Comparison of ENCODE assay signal across 8 cellular contexts in genomic region chr15:90249123-90249863, GRCh38. TPM values are rescaled to one million over a fixed set of nuclear protein-coding genes. Genes with fewer than 3 reads are reported as not detected.
A peak's percentile ranks its signal among the peaks of the same experiment; 100 is the strongest.
DNase-seq lines count a peak whose midpoint lies in the region; ATAC-seq and TF ChIP-seq lines count a peak whose summit lies in the region.

TSS of gene TTLL13 (plus strand) at chr15:90249556. CDS start at chr15:90250631, 1,075 bp downstream.

- H2BK5ac ChIP-seq in mesendoderm (ENCODE audit: low read length), result no peak within 1 kb of the TSS

- H3K27ac ChIP-seq in mesendoderm (ENCODE audit: low read depth, low read length), result no peak within 1 kb of the TSS

- H3K18ac ChIP-seq in mesendoderm (ENCODE audit: low read length), result no peak within 1 kb of the TSS

- no peaks in the 10 kb centered on the region for H3K79me1 ChIP-seq in mesendoderm (ENCODE audit: low read length)

- H3K79me2 ChIP-seq in mesendoderm (ENCODE audit: control insufficient read depth, insufficient read depth, low read length), result no peaks in the 10 kb centered on the region

- no peak within 1 kb of the TSS for H4K5ac ChIP-seq in mesendoderm (ENCODE audit: low read length)

- no peak within 1 kb of the TSS for H2AK5ac ChIP-seq in mesendoderm (ENCODE audit: low read length)

- no CpG with 5 or more reads among the region's 45 CpGs for WGBS in mesendoderm (ENCODE audit: extremely low coverage, insufficient coverage, low lambda C conversion rate)

- H3K9ac ChIP-seq in endocrine pancreas (ENCODE audit: control insufficient read depth, insufficient read depth, low read length), result peak within 1 kb of the TSS; percentile 44
- H3K9ac ChIP-seq in mesendoderm (ENCODE audit: low read length), result peak within 1 kb of the TSS; percentile 68

- H3K4me3 ChIP-seq in GM06990 (replicated peaks; ENCODE audit: low read depth, low read length), result peak within 1 kb of the TSS; percentile 64
- H3K4me3 ChIP-seq in endocrine pancreas (ENCODE audit: control insufficient read depth, insufficient read depth, low read length), result no peak within 1 kb of the TSS
- H3K4me3 ChIP-seq in mesendoderm (ENCODE audit: low read length), result peak within 1 kb of the TSS; percentile 59

- DNase-seq in GM06990 (ENCODE audit: extremely low read depth, insufficient read length) (peak; percentile 75), NCI-H82 (lab: John Stamatoyannopoulos, UW) (peak; percentile 95), mesendoderm (peak; percentile 96)
- peak; percentile 65 for DNase-seq in activated CD8-positive, alpha-beta memory T cell treated with anti-CD3 and anti-CD28 coated beads, Interleukin-2, amount 50 U/mL, for 24 hours (ENCODE audit: extremely low read depth)
- DNase-seq in stimulated activated CD8-positive, alpha-beta memory T cell treated with anti-CD3 and anti-CD28 coated beads, Interleukin-12 subunit alpha, Interleukin-12 subunit beta, amount 100 ng/mL, for 1 hour (ENCODE audit: low read depth), result peak; percentile 62

- no peaks in the 10 kb centered on the region for H3K9me3 ChIP-seq in endocrine pancreas (ENCODE audit: control insufficient read depth, low read length)

- no peak within 1 kb of the TSS for H2BK120ac ChIP-seq in mesendoderm (ENCODE audit: low read depth, low read length)

- no peak within 1 kb of the TSS for H4K8ac ChIP-seq in mesendoderm (ENCODE audit: low read depth, low read length)

- no peak within 1 kb of the TSS for H3K23ac ChIP-seq in mesendoderm (ENCODE audit: low read length)

- H3K36me3 ChIP-seq in GM06990 (ENCODE audit: control insufficient read depth, insufficient read depth, low read length) (no peaks in the 10 kb centered on the region), endocrine pancreas (ENCODE audit: control insufficient read depth, insufficient read depth, low read length) (no peaks in the 10 kb centered on the region), mesendoderm (ENCODE audit: control insufficient read depth, insufficient read depth, low read length) (no peaks in the 10 kb centered on the region)

- H3K27me3 ChIP-seq in GM06990 (replicated peaks; ENCODE audit: control insufficient read depth, insufficient read depth, low read length), result peaks cover 2% of the 10 kb centered on the region; the same call in 1 of the 2 replicates
- no peaks in the 10 kb centered on the region for H3K27me3 ChIP-seq in endocrine pancreas (ENCODE audit: control insufficient read depth, insufficient read depth, low read length)
- no peaks in the 10 kb centered on the region for H3K27me3 ChIP-seq in mesendoderm (ENCODE audit: insufficient read depth, low read length, poor library complexity)

- no peak for TF ChIP-seq CTCF in GM06990 (IDR thresholded peaks at IDR 0.05; ENCODE audit: insufficient read depth, low read length, poor library complexity, severe bottlenecking)

- H2BK15ac ChIP-seq in mesendoderm (replicated peaks; ENCODE audit: low read depth), result no peak within 1 kb of the TSS

- H3K4me2 ChIP-seq in mesendoderm (ENCODE audit: low read length), result peak within 1 kb of the TSS; percentile 96

- no peak within 1 kb of the TSS for H3K4ac ChIP-seq in mesendoderm (ENCODE audit: low read depth, low read length)

- ATAC-seq in HG03571 (IDR thresholded peaks at IDR 0.05; ENCODE audit: unreplicated experiment), result peak; percentile 75
- no peak for ATAC-seq in GM21515 (IDR thresholded peaks at IDR 0.05; ENCODE audit: unreplicated experiment)

- H3K56ac ChIP-seq in mesendoderm (ENCODE audit: low read length), result peak within 1 kb of the TSS; percentile 80

- no peaks in the 10 kb centered on the region for H3K4me1 ChIP-seq in endocrine pancreas (ENCODE audit: control insufficient read depth, insufficient read depth, low read length)
- no peaks in the 10 kb centered on the region for H3K4me1 ChIP-seq in mesendoderm (ENCODE audit: control insufficient read depth, low read depth, low read length)

RNA-seq across cellular contexts. Expression of gene TTLL13, which starts in this region (rescaled TPM):
- polyA plus RNA-seq in mesendoderm (2013, experiment 1 of 2), result not detected
- polyA plus RNA-seq in mesendoderm (2013, experiment 2 of 2), result 0.01 TPM
